ENCODE assay signal across 8 cellular contexts in genomic region chr3:47612178-47612577, GRCh38. TPM values are rescaled to one million over a fixed set of nuclear protein-coding genes. Genes with fewer than 3 reads are reported as not detected.
A peak's percentile ranks its signal among the peaks of the same experiment; 100 is the strongest.
DNase-seq lines count a peak whose midpoint lies in the region; ATAC-seq, FAIRE-seq and TF ChIP-seq lines count a peak whose summit lies in the region.

No MANE protein-coding gene starts in this region.

- intact Hi-C loops in Right ventricle myocardium inferior (cut with DNase I), result no loop called here
- intact Hi-C loops in upper lobe of right lung (cut with DNase I), result no loop called here
- intact Hi-C loops in activated CD4-positive, alpha-beta T cell treated with anti-CD3 and anti-CD28 coated beads, Interleukin-2, amount 10 ng/mL, durations not matched to agents 24 days and 14 days (cut with micrococcal nuclease), result no loop called here

- H3K27me3 Mint-ChIP-seq in chondrocyte (ENCODE audit: low read depth), result no peaks in the 10 kb centered on the region
- H3K27me3 Mint-ChIP-seq in activated CD4-positive, alpha-beta T cell treated with anti-CD3 and anti-CD28 coated beads, Interleukin-2, amount 10 ng/mL, durations not matched to agents 24 days and 14 days, result no peaks in the 10 kb centered on the region

- ATAC-seq in Right ventricle myocardium inferior (peak; percentile 88), upper lobe of right lung (peak; percentile 88)

- peak overlapping the region; percentile 85 for H3K27ac Mint-ChIP-seq in chondrocyte (ENCODE audit: unreplicated experiment)
- no peak overlapping the region for H3K27ac Mint-ChIP-seq in activated CD4-positive, alpha-beta T cell treated with anti-CD3 and anti-CD28 coated beads, Interleukin-2, amount 10 ng/mL, durations not matched to agents 24 days and 14 days

- TF ChIP-seq CTCF in right atrium auricular region (IDR thresholded peaks at IDR 0.05) (no peak), chondrocyte (IDR thresholded peaks at IDR 0.05) (no peak), upper lobe of right lung (IDR thresholded peaks at IDR 0.05) (no peak), D721Med (IDR thresholded peaks at IDR 0.05; ENCODE audit: insufficient read depth, missing control alignments) (no peak)

- H3K36me3 ChIP-seq in right atrium auricular region, result peaks cover 20% of the 10 kb centered on the region
- peaks cover 46% of the 10 kb centered on the region for H3K36me3 ChIP-seq in upper lobe of right lung

- no peaks in the 10 kb centered on the region for H3K9me3 ChIP-seq in right atrium auricular region
- no peaks in the 10 kb centered on the region for H3K9me3 ChIP-seq in upper lobe of right lung

- no peak overlapping the region for H3K4me3 Mint-ChIP-seq in chondrocyte (ENCODE audit: unreplicated experiment)
- no peak overlapping the region for H3K4me3 Mint-ChIP-seq in activated CD4-positive, alpha-beta T cell treated with anti-CD3 and anti-CD28 coated beads, Interleukin-2, amount 10 ng/mL, durations not matched to agents 24 days and 14 days

- H3K27me3 ChIP-seq in right atrium auricular region (no peaks in the 10 kb centered on the region), upper lobe of right lung (no peaks in the 10 kb centered on the region)

- H3K4me3 ChIP-seq in right atrium auricular region, result no peak overlapping the region
- no peak overlapping the region for H3K4me3 ChIP-seq in upper lobe of right lung

- H3K27ac ChIP-seq in right atrium auricular region (peak overlapping the region in 1 of 2 donors; percentile 23), upper lobe of right lung (no peak overlapping the region)

- DNase-seq in Right ventricle myocardium inferior (ENCODE audit: missing footprints) (no peak), right atrium auricular region (ENCODE audit: low spot score) (no peak), chondrocyte (ENCODE audit: low spot score) (no peak), medulla oblongata (ENCODE audit: extremely low spot score) (peak; percentile 26), upper lobe of right lung (no peak), D721Med (ENCODE audit: insufficient read length, low spot score) (no peak), LoVo (ENCODE audit: low spot score) (no peak)
- no peak for DNase-seq in activated CD4-positive, alpha-beta T cell treated with anti-CD3 and anti-CD28 coated beads, Interleukin-2, amount 10 ng/mL, durations not matched to agents 24 days and 14 days

- H3K4me1 ChIP-seq in right atrium auricular region (peaks cover 0 to 27% of the 10 kb centered on the region in 2 donors), upper lobe of right lung (peaks cover 14% of the 10 kb centered on the region)

- peaks cover 31% of the 10 kb centered on the region for H3K4me1 Mint-ChIP-seq in chondrocyte (ENCODE audit: low read depth)
- no peaks in the 10 kb centered on the region for H3K4me1 Mint-ChIP-seq in activated CD4-positive, alpha-beta T cell treated with anti-CD3 and anti-CD28 coated beads, Interleukin-2, amount 10 ng/mL, durations not matched to agents 24 days and 14 days

- FAIRE-seq in D721Med (lab: Jason Lieb, UNC), result no peak

- peaks cover 24% of the 10 kb centered on the region for H3K36me3 Mint-ChIP-seq in chondrocyte (ENCODE audit: low read depth)
- H3K36me3 Mint-ChIP-seq in activated CD4-positive, alpha-beta T cell treated with anti-CD3 and anti-CD28 coated beads, Interleukin-2, amount 10 ng/mL, durations not matched to agents 24 days and 14 days (ENCODE audit: low read depth), result peaks cover 40% of the 10 kb centered on the region

- H3K9me3 Mint-ChIP-seq in chondrocyte (ENCODE audit: low read depth), result no peaks in the 10 kb centered on the region
- no peaks in the 10 kb centered on the region for H3K9me3 Mint-ChIP-seq in activated CD4-positive, alpha-beta T cell treated with anti-CD3 and anti-CD28 coated beads, Interleukin-2, amount 10 ng/mL, durations not matched to agents 24 days and 14 days

RNA-seq across cellular contexts. Expression of gene CSPG5, which starts 33.5 kb away (rescaled TPM):
- 0.35 TPM for total RNA-seq in Right ventricle myocardium inferior
- total RNA-seq in right atrium auricular region, result 1 to 10 TPM in 1 of 2 donors, not detected in 1; 2.6 TPM
- total RNA-seq in chondrocyte, result 1.2 to 2.8 TPM (median 2.1 TPM) in 3 replicates
- total RNA-seq in upper lobe of right lung, result 5.4 TPM
- total RNA-seq in activated CD4-positive, alpha-beta T cell treated with anti-CD3 and anti-CD28 coated beads, Interleukin-2, amount 10 ng/mL, durations not matched to agents 24 days and 14 days, result 1.7 and 2.0 TPM in 2 replicates
